ENCODE assay signal across 8 cellular contexts in genomic region chr11:4539603-4540219, GRCh38. TPM values are rescaled to one million over a fixed set of nuclear protein-coding genes. Genes with fewer than 3 reads are reported as not detected.
DNase-seq lines count a peak whose midpoint lies in the region; ATAC-seq and TF ChIP-seq lines count a peak whose summit lies in the region.

No MANE protein-coding gene starts in this region.

- POLR2A ChIA-PET in activated naive CD8-positive, alpha-beta T cell treated with anti-CD3 and anti-CD28 coated beads, Interleukin-2, amount 10 ng/mL, durations not matched to agents 7 days and 5 days (lab: Charles Lee) = no interaction called here

- ATAC-seq in HG03135 (IDR thresholded peaks at IDR 0.05; ENCODE audit: unreplicated experiment) (peak; percentile 66), heart right ventricle (peak in 7 of 8 donors; percentile 65 to 87 (median 76)), sciatic nerve (peak; percentile 64), HG03457 (IDR thresholded peaks at IDR 0.05; ENCODE audit: unreplicated experiment) (no peak)
- peak; percentile 52 for ATAC-seq in activated naive CD8-positive, alpha-beta T cell treated with anti-CD3 and anti-CD28 coated beads, Interleukin-2, amount 10 ng/mL, durations not matched to agents 7 days and 5 days (ENCODE audit: low read depth)

- H3K4me3 ChIP-seq in SJSA1 = no peak overlapping the region
- H3K4me3 ChIP-seq in heart right ventricle = no peak overlapping the region

- H3K27ac ChIP-seq in SJSA1 (no peak overlapping the region), heart right ventricle (no peak overlapping the region)

- H3K36me3 Mint-ChIP-seq in activated naive CD8-positive, alpha-beta T cell treated with anti-CD3 and anti-CD28 coated beads, Interleukin-2, amount 10 ng/mL, durations not matched to agents 7 days and 5 days = no peaks in the 10 kb centered on the region

- 24 to 28% methylated on average over 3 of the region's 3 CpGs for WGBS in heart right ventricle, 2 donors

- peak; percentile 25 for DNase-seq in SIG-M5 treated with dmso at 0.1 percent for 504 hours (lab: John Stamatoyannopoulos, UW; ENCODE audit: unreplicated experiment)
- no peak for DNase-seq in SIG-M5 (lab: John Stamatoyannopoulos, UW)
- DNase-seq in SJSA1 (ENCODE audit: low read depth in 1 of 2, low spot score in 2 of 2) = peak; percentile 48 to 62
- DNase-seq in activated naive CD8-positive, alpha-beta T cell treated with anti-CD3 and anti-CD28 coated beads, Interleukin-2, amount 10 ng/mL, durations not matched to agents 7 days and 5 days = peak; percentile 31
- peak; percentile 24 to 41 for DNase-seq in heart right ventricle
- peak; percentile 78 for DNase-seq in sciatic nerve (ENCODE audit: low spot score)

- TF ChIP-seq CTCF in heart right ventricle (IDR thresholded peaks at IDR 0.05) = peak; percentile 36 to 81 (median 66)

- H3K9me3 Mint-ChIP-seq in activated naive CD8-positive, alpha-beta T cell treated with anti-CD3 and anti-CD28 coated beads, Interleukin-2, amount 10 ng/mL, durations not matched to agents 7 days and 5 days = no peaks in the 10 kb centered on the region

- no peak overlapping the region for H3K27ac Mint-ChIP-seq in activated naive CD8-positive, alpha-beta T cell treated with anti-CD3 and anti-CD28 coated beads, Interleukin-2, amount 10 ng/mL, durations not matched to agents 7 days and 5 days

- H3K36me3 ChIP-seq in SJSA1 (no peaks in the 10 kb centered on the region), heart right ventricle (no peaks in the 10 kb centered on the region)

- H3K4me1 ChIP-seq in SJSA1 (replicated peaks) (no peaks in the 10 kb centered on the region), heart right ventricle (no peaks in the 10 kb centered on the region)

- intact Hi-C loops in heart right ventricle (cut with DNase I) (loop anchor here (1.0 to 5.0 kb wide), 4 partner anchors 351 to 353 kb away; no protein-coding TSS in a partner anchor), sciatic nerve (cut with DNase I) (no loop called here)

- no peaks in the 10 kb centered on the region for H3K9me3 ChIP-seq in SJSA1 (replicated peaks)
- no peaks in the 10 kb centered on the region for H3K9me3 ChIP-seq in heart right ventricle

- H3K4me1 Mint-ChIP-seq in activated naive CD8-positive, alpha-beta T cell treated with anti-CD3 and anti-CD28 coated beads, Interleukin-2, amount 10 ng/mL, durations not matched to agents 7 days and 5 days = peaks cover 2% of the 10 kb centered on the region

- H3K27me3 Mint-ChIP-seq in activated naive CD8-positive, alpha-beta T cell treated with anti-CD3 and anti-CD28 coated beads, Interleukin-2, amount 10 ng/mL, durations not matched to agents 7 days and 5 days = peaks cover 21% of the 10 kb centered on the region

- H3K4me3 Mint-ChIP-seq in activated naive CD8-positive, alpha-beta T cell treated with anti-CD3 and anti-CD28 coated beads, Interleukin-2, amount 10 ng/mL, durations not matched to agents 7 days and 5 days = no peak overlapping the region

- H3K27me3 ChIP-seq in SJSA1 (replicated peaks) = peaks cover 9% of the 10 kb centered on the region
- peaks cover 0 to 14% (median 0%) of the 10 kb centered on the region in 7 donors for H3K27me3 ChIP-seq in heart right ventricle

RNA-seq across cellular contexts. Expression of gene OR52M1, which starts 5.3 kb away (rescaled TPM):
- not detected in 2 replicates for total RNA-seq in SJSA1 (2014; rRNA removed; shearing (Covaris generic))
- not detected for total RNA-seq in activated naive CD8-positive, alpha-beta T cell treated with anti-CD3 and anti-CD28 coated beads, Interleukin-2, amount 10 ng/mL, durations not matched to agents 7 days and 5 days
- not detected for total RNA-seq in heart right ventricle
- polyA plus RNA-seq in heart right ventricle = not detected
- not detected for total RNA-seq in sciatic nerve

RNA-seq across cellular contexts. Expression of gene OR52I2, which starts 41.8 kb away (rescaled TPM):
- total RNA-seq in SJSA1 (2014; rRNA removed; shearing (Covaris generic)) = not detected in 2 replicates
- not detected for total RNA-seq in activated naive CD8-positive, alpha-beta T cell treated with anti-CD3 and anti-CD28 coated beads, Interleukin-2, amount 10 ng/mL, durations not matched to agents 7 days and 5 days
- total RNA-seq in heart right ventricle = not detected
- not detected for polyA plus RNA-seq in heart right ventricle
- total RNA-seq in sciatic nerve = not detected

RNA-seq across cellular contexts. Expression of gene OR52I1, which starts 54.1 kb away (rescaled TPM):
- not detected in 2 replicates for total RNA-seq in SJSA1 (2014; rRNA removed; shearing (Covaris generic))
- total RNA-seq in activated naive CD8-positive, alpha-beta T cell treated with anti-CD3 and anti-CD28 coated beads, Interleukin-2, amount 10 ng/mL, durations not matched to agents 7 days and 5 days = not detected
- total RNA-seq in heart right ventricle (not detected), sciatic nerve (0.13 TPM)
- polyA plus RNA-seq in heart right ventricle = not detected

RNA-seq across cellular contexts. Expression of gene OR52K1, which starts 57.3 kb away (rescaled TPM):
- total RNA-seq in SJSA1 (2014; rRNA removed; shearing (Covaris generic)) = not detected in 2 replicates
- not detected for total RNA-seq in activated naive CD8-positive, alpha-beta T cell treated with anti-CD3 and anti-CD28 coated beads, Interleukin-2, amount 10 ng/mL, durations not matched to agents 7 days and 5 days
- total RNA-seq in heart right ventricle (not detected), sciatic nerve (0.04 TPM)
- not detected for polyA plus RNA-seq in heart right ventricle
